Comparison of ENCODE assay signal across 8 cellular contexts in genomic region chr2:46847185-46847710, GRCh38.
DNase-seq lines count a peak whose midpoint lies in the region; ATAC-seq and TF ChIP-seq lines count a peak whose summit lies in the region.

No MANE protein-coding gene starts in this region.

- ATAC-seq in HG03342 (IDR thresholded peaks at IDR 0.05; ENCODE audit: unreplicated experiment), result no peak
- no peak for ATAC-seq in HG02571 (IDR thresholded peaks at IDR 0.05; ENCODE audit: unreplicated experiment)

- H3K4me3 ChIP-seq in retinal pigment epithelial cell (ENCODE audit: low read length), result no peak overlapping the region

- TF ChIP-seq CTCF in retinal pigment epithelial cell (conservative IDR thresholded peaks at IDR 0.05; ENCODE audit: low read depth, low read length), result peak; percentile 7

- in situ Hi-C loops in G401 (cut with HindIII; ENCODE audit: low sequenced_read_pairs), result no loop called here

- peak; percentile 87 for DNase-seq in G401 (ENCODE audit: low spot score)
- peak; percentile 55 for DNase-seq in SHP77 treated with DMSO at 0.1 percent for 48 hours (lab: John Stamatoyannopoulos, UW)
- peak; percentile 94 for DNase-seq in glomerular visceral epithelial cell (ENCODE audit: extremely low spot score)
- peak; percentile 100 for DNase-seq in retinal pigment epithelial cell (ENCODE audit: low read depth)
- no peak for DNase-seq in germinal center (ENCODE audit: low spot score)
- DNase-seq in 8988T, result no peak

Comparison
In these comparisons a context has a peak if more than half of its experiments do, and no peak if none do; other contexts are left out.
1. DNase-seq: peak in G401 (single experiment), SHP77 treated with DMSO at 0.1 percent for 48 hours (single experiment), glomerular visceral epithelial cell (single experiment) and retinal pigment epithelial cell (single experiment); none in germinal center (single experiment) and 8988T (single experiment).